Comparison of ENCODE assay signal across 14 cellular contexts in the genomic region with DNA sequence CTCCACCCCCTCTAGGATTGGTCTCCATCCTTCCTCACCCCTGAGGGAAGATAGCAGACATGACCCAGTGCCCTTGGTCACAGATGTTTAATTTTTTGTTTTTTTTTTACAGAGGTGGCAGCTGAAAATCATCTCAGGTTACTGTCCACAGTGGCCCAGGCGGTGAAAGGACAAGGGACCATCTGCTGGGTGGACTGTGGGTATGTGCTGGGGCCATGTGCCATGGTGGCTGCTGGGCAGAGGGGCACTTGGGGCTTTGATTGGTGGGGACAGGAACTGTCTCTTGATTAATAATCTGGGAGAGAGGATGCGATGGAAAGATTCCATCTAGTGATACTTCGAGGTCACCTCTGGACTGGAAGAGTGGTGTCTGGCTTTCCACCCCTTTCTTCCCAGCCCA. TPM values are rescaled to one million over a fixed set of nuclear protein-coding genes. Genes with fewer than 3 reads are reported as not detected.
DNase-seq lines count a peak whose midpoint lies in the region; ATAC-seq and TF ChIP-seq lines count a peak whose summit lies in the region.
"Had no signal": no experiment of that assay in that cellular context is flagged by ENCODE, and none has a peak within 500 bp of the region (broad histone marks: within the 10 kb centered on the region; RNA-seq: fewer than 3 reads in every experiment).

No MANE protein-coding gene starts in this region.

- peaks cover 19% of the 10 kb centered on the region for H3K4me1 ChIP-seq in endodermal cell (ENCODE audit: control insufficient read depth, insufficient read depth, low read length)
- H3K4me1 ChIP-seq in sigmoid colon: peaks cover 0 to 51% (median 41%) of the 10 kb centered on the region in 4 donors
- H3K4me1 ChIP-seq: Caco-2, HAP-1 had no signal

- TF ChIP-seq CTCF in endodermal cell (conservative IDR thresholded peaks at IDR 0.05) (no peak), sigmoid colon (IDR thresholded peaks at IDR 0.05) (no peak)

- no peak for ATAC-seq in left cardiac atrium

- H3K27ac Mint-ChIP-seq in endodermal cell: peak overlapping the region; percentile 64

- TF ChIP-seq POLR2A in sigmoid colon (IDR thresholded peaks at IDR 0.05): no peak

- peaks cover 46% of the 10 kb centered on the region for H3K36me3 Mint-ChIP-seq in endodermal cell (ENCODE audit: low read depth)

- H3K27me3 ChIP-seq in endodermal cell (ENCODE audit: control insufficient read depth, insufficient read depth, low read length, poor library complexity, severe bottlenecking): no peaks in the 10 kb centered on the region
- H3K27me3 ChIP-seq in sigmoid colon: no peaks in the 10 kb centered on the region

- H3K4me1 Mint-ChIP-seq in endodermal cell: peaks cover 34% of the 10 kb centered on the region

- TF ChIP-seq EP300 in sigmoid colon (IDR thresholded peaks at IDR 0.05): no peak

- H3K27me3 Mint-ChIP-seq in endodermal cell (ENCODE audit: insufficient read depth): no peaks in the 10 kb centered on the region

- WGBS in endodermal cell (ENCODE audit: insufficient coverage in 1 of 2, insufficient read length in 1 of 2), 2 experiments: 96 to 97% methylated on average over 3 of the region's 3 CpGs
- 96 to 98% methylated on average over 3 of the region's 3 CpGs for WGBS in sigmoid colon, 2 donors

- H3K4me3 ChIP-seq in endodermal cell (ENCODE audit: low read length) (no peak overlapping the region), sigmoid colon (no peak overlapping the region)
- H3K4me3 ChIP-seq: HAP-1 had no signal

- no peak overlapping the region for H3K9ac ChIP-seq in endodermal cell (ENCODE audit: extremely low read depth, low read length, poor library complexity, severe bottlenecking)

- H3K36me3 ChIP-seq in endodermal cell (ENCODE audit: control insufficient read depth, insufficient read depth, low read length): peaks cover 69% of the 10 kb centered on the region
- peaks cover 0 to 9% (median 1%) of the 10 kb centered on the region in 4 donors for H3K36me3 ChIP-seq in sigmoid colon

- peak; percentile 24 for DNase-seq in activated effector memory CD4-positive, alpha-beta T cell treated with anti-CD3 and anti-CD28 coated beads, Interleukin-2, amount 50 U/mL, for 16 hours
- no peak for DNase-seq in activated effector memory CD4-positive, alpha-beta T cell treated with Interleukin-2 at 50 U/mL for 16 hours
- DNase-seq in endodermal cell: peak; percentile 5
- DNase-seq in myocyte (ENCODE audit: low read depth): peak; percentile 56
- DNase-seq in sigmoid colon: no peak
- no peak for DNase-seq in NCI-H146 treated with DMSO at 0.1 percent for 48 hours (lab: John Stamatoyannopoulos, UW; ENCODE audit: unreplicated experiment)
- no peak for DNase-seq in left cardiac atrium
- no peak for DNase-seq in NCI-H1105 (lab: John Stamatoyannopoulos, UW)
- DNase-seq: Caco-2; CD8-positive, alpha-beta memory T cell; DND-41; GDM1 had no signal

- H3K9me3 Mint-ChIP-seq in endodermal cell: no peaks in the 10 kb centered on the region
- H3K9me3 Mint-ChIP-seq: CD8-positive, alpha-beta memory T cell had no signal

- no peak overlapping the region for H3K27ac ChIP-seq in endodermal cell (ENCODE audit: low read depth, low read length)
- H3K27ac ChIP-seq in sigmoid colon: peak overlapping the region in 3 of 4 donors; percentile 84 to 86 (median 85)
- H3K27ac ChIP-seq: 22Rv1 had no signal

- H3K9me3 ChIP-seq in endodermal cell (ENCODE audit: control insufficient read depth, low read length): no peaks in the 10 kb centered on the region
- H3K9me3 ChIP-seq in sigmoid colon: no peaks in the 10 kb centered on the region
- H3K9me3 ChIP-seq: Caco-2, HAP-1 had no signal

- no peak overlapping the region for H3K4me3 Mint-ChIP-seq in endodermal cell
- H3K4me3 Mint-ChIP-seq: CD8-positive, alpha-beta memory T cell had no signal

- intact Hi-C loops in sigmoid colon (cut with DNase I): no loop called here
- intact Hi-C loops in left cardiac atrium (cut with DNase I): no loop called here

RNA-seq across cellular contexts. Expression of a gene that starts 25.4 kb away (rescaled TPM):
- 10 to 100 TPM; 57.5 to 68.3 TPM for total RNA-seq in endodermal cell
- 28.6 TPM for polyA plus RNA-seq in endodermal cell (2013, experiment 1 of 2)
- polyA plus RNA-seq in endodermal cell (2013, experiment 2 of 2): 31.1 TPM
- 11.3 and 11.8 TPM in 2 replicates for total RNA-seq in myocyte
- 23.9 TPM for polyA plus RNA-seq in myocyte (2012)
- 10 to 100 TPM; 13.8 to 15.1 (median 14.2) TPM for total RNA-seq in sigmoid colon
- 10 to 100 TPM in 2 of 3 donors, 1 to 10 TPM in 1; 4.2 to 23.0 (median 10.8) TPM for polyA plus RNA-seq in sigmoid colon
- 10 to 100 TPM in 1 of 2 donors, 1 to 10 TPM in 1; 9.0 to 15.5 TPM for total RNA-seq in left cardiac atrium

Comparison
In these comparisons a context has a peak if more than half of its experiments do, and no peak if none do; other contexts are left out.
1. DNase-seq: peak in activated effector memory CD4-positive, alpha-beta T cell treated with anti-CD3 and anti-CD28 coated beads, Interleukin-2, amount 50 U/mL, for 16 hours (single experiment), endodermal cell (single experiment) and myocyte (single experiment); none in activated effector memory CD4-positive, alpha-beta T cell treated with Interleukin-2 at 50 U/mL for 16 hours (single experiment), sigmoid colon (single experiment), NCI-H146 treated with DMSO at 0.1 percent for 48 hours (single experiment), left cardiac atrium (single experiment) and NCI-H1105 (single experiment).